In the genomic region with DNA sequence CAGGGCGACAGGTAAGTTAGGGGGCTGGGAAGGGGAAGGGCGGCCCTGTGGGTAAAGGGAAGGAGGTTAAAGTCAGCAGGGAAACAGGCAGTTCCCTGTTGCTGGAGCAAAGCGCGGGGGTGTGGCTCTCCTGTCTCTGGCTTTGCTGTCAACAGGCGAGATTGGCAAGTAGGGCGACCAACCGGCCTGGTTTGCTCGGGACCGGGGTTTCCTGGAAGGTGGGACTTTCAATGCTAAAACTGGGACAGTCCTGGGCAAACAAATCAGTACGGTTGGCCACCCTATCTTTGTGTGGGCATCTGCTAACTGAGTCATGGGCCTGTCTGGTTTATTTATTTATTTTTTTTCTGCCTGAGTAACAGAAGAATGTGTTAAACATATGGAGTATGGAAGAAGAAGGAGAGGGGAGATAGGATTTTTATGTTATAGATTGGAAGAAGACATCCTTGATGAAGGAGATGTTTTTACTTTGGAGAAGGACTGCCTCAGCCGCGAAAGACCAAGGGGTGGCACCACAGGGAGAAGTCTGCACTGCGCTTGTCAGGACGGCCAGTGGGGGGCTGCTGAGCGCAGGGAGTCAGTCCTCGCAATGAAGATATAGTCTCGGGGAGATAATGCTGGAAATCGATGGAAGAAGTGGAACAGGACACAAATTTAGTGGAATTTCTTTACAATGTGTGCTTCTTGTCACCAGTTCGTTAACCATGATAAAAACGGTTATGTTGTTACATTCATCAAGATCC, we compare ENCODE assay signal across 8 cellular contexts. TPM values are rescaled to one million over a fixed set of nuclear protein-coding genes. Genes with fewer than 3 reads are reported as not detected.
DNase-seq lines count a peak whose midpoint lies in the region; ATAC-seq and TF ChIP-seq lines count a peak whose summit lies in the region.

No MANE protein-coding gene starts in this region.

- H3K27ac ChIP-seq in SJCRH30 (no peak overlapping the region), body of pancreas (peak overlapping the region in 2 of 4 donors; percentile 4 to 38)

- ATAC-seq in GM19455 (IDR thresholded peaks at IDR 0.05; ENCODE audit: unreplicated experiment) = peak; percentile 86
- peak; percentile 89 for ATAC-seq in HG03520 (IDR thresholded peaks at IDR 0.05; ENCODE audit: unreplicated experiment)
- peak; percentile 96 for ATAC-seq in body of pancreas
- ATAC-seq in GM19328 (IDR thresholded peaks at IDR 0.05; ENCODE audit: unreplicated experiment) = no peak

- intact Hi-C loops in body of pancreas (cut with DNase I) = no loop called here

- TF ChIP-seq POLR2A in body of pancreas (IDR thresholded peaks at IDR 0.05) = no peak

- H3K9me3 ChIP-seq in SJCRH30 (replicated peaks) (no peaks in the 10 kb centered on the region), body of pancreas (no peaks in the 10 kb centered on the region)

- in situ Hi-C loops in Caki2 (cut with HindIII; ENCODE audit: low pct_unique_long_range_greater_than_20kb, low sequenced_read_pairs) = no loop called here

- no peak overlapping the region for H3K4me3 ChIP-seq in SJCRH30
- no peak overlapping the region for H3K4me3 ChIP-seq in body of pancreas

- H3K27me3 ChIP-seq in SJCRH30 (no peaks in the 10 kb centered on the region), body of pancreas (no peaks in the 10 kb centered on the region)

- 12 to 16% methylated on average over 20 of the region's 20 CpGs for WGBS in body of pancreas, 2 donors

- H3K36me3 ChIP-seq in SJCRH30 (no peaks in the 10 kb centered on the region), body of pancreas (replicated peaks in 1 of 2; ENCODE audit: insufficient read depth in 1 of 2, low read depth in 2 of 2) (no peaks in the 10 kb centered on the region)

- peak in 6 of 7 experiments; percentile 30 to 52 (median 40) for TF ChIP-seq CTCF in body of pancreas (IDR thresholded peaks at IDR 0.05)

- H3K4me1 ChIP-seq in SJCRH30 (no peaks in the 10 kb centered on the region; the same call in 1 of the 2 replicates), body of pancreas (no peaks in the 10 kb centered on the region)

- DNase-seq in Caki2 (ENCODE audit: low read depth) (peak; percentile 84), SJCRH30 (peak; percentile 33 to 50), body of pancreas (peak; percentile 92 to 95 (median 94)), iPS DF 19.7 (ENCODE audit: low read depth, low spot score) (peak; percentile 86), retina (peak; percentile 75)

RNA-seq across cellular contexts. Expression of gene ESR1, which starts 43.4 kb away (rescaled TPM):
- not detected in 2 replicates for total RNA-seq in Caki2 (2014; rRNA removed; shearing (Covaris generic); ENCODE audit: low replicate concordance)
- total RNA-seq in SJCRH30 (2014; rRNA removed; shearing (Covaris generic)) = 0.03 TPM in 1 of 2 replicates, not detected in the other
- 1 to 10 TPM in 1 of 2 donors, under 1 TPM in 1; 0.52 to 4.3 TPM for total RNA-seq in body of pancreas

Comparison
In these comparisons a context has a peak if more than half of its experiments do, and no peak if none do; other contexts are left out.
1. DNase-seq: peak in every context shown above with its lines; median percentile 94 in body of pancreas; 86 in iPS DF 19.7; 84 in Caki2; 75 in retina; 42 in SJCRH30.